Comparison of ENCODE assay signal across 11 cellular contexts in genomic region chr13:43805681-43806128, GRCh38. TPM values are rescaled to one million over a fixed set of nuclear protein-coding genes. Genes with fewer than 3 reads are reported as not detected.
DNase-seq lines count a peak whose midpoint lies in the region; ATAC-seq and TF ChIP-seq lines count a peak whose summit lies in the region.
"Had no signal": no experiment of that assay in that cellular context is flagged by ENCODE, and none has a peak within 500 bp of the region (broad histone marks: within the 10 kb centered on the region; RNA-seq: fewer than 3 reads in every experiment).

No MANE protein-coding gene starts in this region.

- H3K27me3 ChIP-seq in IMR-90 (ENCODE audit: control insufficient read depth, insufficient read depth, low read length) (no peaks in the 10 kb centered on the region), A673 (replicated peaks; ENCODE audit: insufficient read depth, low read depth, low read length, poor library complexity) (no peaks in the 10 kb centered on the region)

- H3K14ac ChIP-seq in IMR-90 (replicated peaks; ENCODE audit: low read depth, low read length): peak overlapping the region; percentile 5

- WGBS in IMR-90 (ENCODE audit: extremely low coverage in 2 of 2, insufficient read length in 1 of 2), 2 experiments: 92% methylated on average over 4 of the region's 6 CpGs; no CpG with 5 or more reads in 1 of the 2 experiments

- H3K56ac ChIP-seq in IMR-90 (ENCODE audit: extremely low read depth, insufficient read depth, low read length): no peak overlapping the region

- no peak overlapping the region for H3K9ac ChIP-seq in IMR-90 (ENCODE audit: low read depth, low read length)

- no peaks in the 10 kb centered on the region for H3K9me3 ChIP-seq in IMR-90 (ENCODE audit: control insufficient read depth, insufficient read depth, low read length)
- H3K9me3 ChIP-seq in A673 (ENCODE audit: low read depth, low read length, poor library complexity, severe bottlenecking): no peaks in the 10 kb centered on the region

- peak overlapping the region; percentile 9; the same call in 1 of the 2 replicates for H4K91ac ChIP-seq in IMR-90 (ENCODE audit: insufficient read depth, low read depth, low read length)

- no peak overlapping the region for H3K4me3 ChIP-seq in IMR-90 (ENCODE audit: insufficient read depth, low read depth, low read length)
- no peak overlapping the region for H3K4me3 ChIP-seq in astrocyte of the spinal cord (ENCODE audit: low read depth, low read length)
- H3K4me3 ChIP-seq in A673 (ENCODE audit: low read depth, low read length, poor library complexity, severe bottlenecking): no peak overlapping the region

- H2BK15ac ChIP-seq in IMR-90 (ENCODE audit: low read depth, low read length): 0 out of 3 replicates have a peak overlapping the region, but pooled peaks have one; percentile 65

- H3K36me3 ChIP-seq in IMR-90 (ENCODE audit: control insufficient read depth, insufficient read depth, low read length) (no peaks in the 10 kb centered on the region), A673 (ENCODE audit: insufficient read depth, low read length, poor library complexity, severe bottlenecking) (no peaks in the 10 kb centered on the region)

- H3K4me1 ChIP-seq in IMR-90 (ENCODE audit: control insufficient read depth, insufficient read depth, low read length): peaks cover 2% of the 10 kb centered on the region; the same call in 1 of the 2 replicates
- H3K4me1 ChIP-seq in A673 (ENCODE audit: insufficient read depth, low read length, poor library complexity, severe bottlenecking): no peaks in the 10 kb centered on the region

- POLR2A ChIA-PET in IMR-90 (lab: Charles Lee; ENCODE audit: unreplicated experiment): no interaction called here
- POLR2A ChIA-PET in A673 (lab: Charles Lee; ENCODE audit: low non-redundant PET): no interaction called here

- H2AK5ac ChIP-seq in IMR-90 (ENCODE audit: low read depth, low read length): peak overlapping the region; percentile 5; the same call in 1 of the 2 replicates

- peak overlapping the region; percentile 22; the same call in 1 of the 2 replicates for H4K5ac ChIP-seq in IMR-90 (ENCODE audit: low read depth, low read length)

- no peaks in the 10 kb centered on the region for H3K79me1 ChIP-seq in IMR-90 (ENCODE audit: low read depth in 1 of 2, low read length in 2 of 2)

- H3K4me2 ChIP-seq in IMR-90 (ENCODE audit: low read depth, low read length): no peak overlapping the region

- dilution Hi-C loops in IMR-90 (cut with HindIII; ENCODE audit: low sequenced_read_pairs, unreplicated experiment): no loop called here

- ATAC-seq in IMR-90 (ENCODE audit: low read depth): no peak
- ATAC-seq in left lobe of liver: no peak

- peak overlapping the region; percentile 44 for H3K4ac ChIP-seq in IMR-90 (ENCODE audit: low read depth, low read length)

- H2BK5ac ChIP-seq in IMR-90 (ENCODE audit: low read depth, low read length, poor library complexity, severe bottlenecking): peak overlapping the region; percentile 24

- H3K18ac ChIP-seq in IMR-90 (ENCODE audit: low read depth, low read length): peak overlapping the region; percentile 63; the same call in 1 of the 2 replicates

- no peak for TF ChIP-seq CTCF in IMR-90 (conservative IDR thresholded peaks at IDR 0.05; ENCODE audit: low read depth, low read length)
- no peak for TF ChIP-seq CTCF in astrocyte of the spinal cord (IDR thresholded peaks at IDR 0.05; ENCODE audit: low read depth, low read length)
- TF ChIP-seq CTCF in A673 (conservative IDR thresholded peaks at IDR 0.05; ENCODE audit: low read depth, low read length): no peak

- intact Hi-C loops in IMR-90 (cut with micrococcal nuclease) (loop anchor here (2.0 to 10.0 kb wide), 4 partner anchors 67 to 1208 kb away; no protein-coding TSS in a partner anchor), A673 (cut with micrococcal nuclease; ENCODE audit: unreplicated experiment) (loop anchor here (2.0 to 10.0 kb wide), 2 partner anchors 611 to 721 kb away; no protein-coding TSS in a partner anchor)

- in situ Hi-C loops in IMR-90 (cut with MboI; ENCODE audit: low sequenced_read_pairs): no loop called here
- in situ Hi-C loops in astrocyte of the spinal cord (cut with HindIII; ENCODE audit: low sequenced_read_pairs): no loop called here

- no peak overlapping the region for H2AK9ac ChIP-seq in IMR-90 (replicated peaks; ENCODE audit: low read depth, low read length, poor library complexity)

- no peak for TF ChIP-seq RAD21 in IMR-90 (IDR thresholded peaks at IDR 0.05; ENCODE audit: low read length)

- peak; percentile 20 for DNase-seq in EH (ENCODE audit: low read depth)
- peak; percentile 25 for DNase-seq in IMR-90
- DNase-seq in astrocyte of the spinal cord (ENCODE audit: low read depth, low spot score): peak; percentile 20
- DNase-seq in iris pigment epithelial cell (ENCODE audit: low read depth): peak; percentile 17
- DNase-seq in NCI-H82 treated with DMSO at 0.1 percent for 48 hours (lab: John Stamatoyannopoulos, UW; ENCODE audit: unreplicated experiment): no peak
- DNase-seq in left lobe of liver (ENCODE audit: low spot score): no peak
- DNase-seq in DMS153 (lab: John Stamatoyannopoulos, UW): no peak
- DNase-seq in A673 (ENCODE audit: low spot score): no peak
- DNase-seq: activated naive CD8-positive, alpha-beta T cell treated with anti-CD3 and anti-CD28 coated beads, Interleukin-2, amount 10 ng/mL, durations not matched to agents 7 days and 5 days; AML-193; NCI-H1105 treated with DMSO at 0.1 percent for 48 hours had no signal

- H3K27ac ChIP-seq in IMR-90 (ENCODE audit: insufficient read depth, low read length) (no peak overlapping the region), A673 (ENCODE audit: low read depth, low read length, poor library complexity, severe bottlenecking) (no peak overlapping the region)

- peak overlapping the region; percentile 90 for H2BK20ac ChIP-seq in IMR-90 (ENCODE audit: low read depth, low read length)

- H4K8ac ChIP-seq in IMR-90 (ENCODE audit: low read depth in 2 of 2, low read length in 2 of 2): peak overlapping the region in 1 of 2 experiments; percentile 40; a peak in 1 of 4 replicates

- BruUV-seq in IMR-90 (replicated peaks; lab: Mats Ljungman, UMichigan): no TSS peak
- no TSS peak for BruUV-seq in A673 (replicated peaks; lab: Mats Ljungman, UMichigan)

- H2BK120ac ChIP-seq in IMR-90 (ENCODE audit: low read depth, low read length): peak overlapping the region; percentile 35

- H2AFZ ChIP-seq in IMR-90 (replicated peaks; ENCODE audit: low read length, poor library complexity): peak overlapping the region; percentile 46

- 0 out of 2 replicates have a peak overlapping the region, but pooled peaks have one; percentile 8 for H3K23ac ChIP-seq in IMR-90 (ENCODE audit: low read depth, low read length)

- peaks cover 5% of the 10 kb centered on the region; the same call in 1 of the 2 replicates for H4K20me1 ChIP-seq in IMR-90 (ENCODE audit: insufficient read depth, low read length)

- CTCF ChIA-PET in IMR-90 (lab: Yijun Ruan, JAX): no interaction called here
- CTCF ChIA-PET in A673 (lab: Charles Lee): no interaction called here

- peak; percentile 60; the same call in 1 of the 2 replicates for TF ChIP-seq POLR2A in IMR-90 (IDR thresholded peaks at IDR 0.05; ENCODE audit: low read depth, low read length)

- peaks cover 6% of the 10 kb centered on the region for H3K9me1 ChIP-seq in IMR-90 (ENCODE audit: insufficient read depth, low read length)

TF ChIP-seq in IMR-90, 13 proteins besides CTCF, POLR2A, EP300 and RAD21:
- TF ChIP-seq CEBPB (IDR thresholded peaks at IDR 0.05; ENCODE audit: low read depth, low read length): no peak
- no peak for TF ChIP-seq MXI1 (IDR thresholded peaks at IDR 0.05; ENCODE audit: borderline replicate concordance, low read depth, low read length)
- TF ChIP-seq RCOR1 (IDR thresholded peaks at IDR 0.05; ENCODE audit: insufficient replicate concordance, low read length): no peak
- TF ChIP-seq, protein P1, sequence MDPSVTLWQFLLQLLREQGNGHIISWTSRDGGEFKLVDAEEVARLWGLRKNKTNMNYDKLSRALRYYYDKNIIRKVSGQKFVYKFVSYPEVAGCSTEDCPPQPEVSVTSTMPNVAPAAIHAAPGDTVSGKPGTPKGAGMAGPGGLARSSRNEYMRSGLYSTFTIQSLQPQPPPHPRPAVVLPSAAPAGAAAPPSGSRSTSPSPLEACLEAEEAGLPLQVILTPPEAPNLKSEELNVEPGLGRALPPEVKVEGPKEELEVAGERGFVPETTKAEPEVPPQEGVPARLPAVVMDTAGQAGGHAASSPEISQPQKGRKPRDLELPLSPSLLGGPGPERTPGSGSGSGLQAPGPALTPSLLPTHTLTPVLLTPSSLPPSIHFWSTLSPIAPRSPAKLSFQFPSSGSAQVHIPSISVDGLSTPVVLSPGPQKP (IDR thresholded peaks at IDR 0.05; ENCODE audit: borderline replicate concordance, low read depth, low read length): no peak
- no peak for TF ChIP-seq USF2 (IDR thresholded peaks at IDR 0.05; ENCODE audit: low read depth, low read length)
- no peak for TF ChIP-seq NFE2L2 (IDR thresholded peaks at IDR 0.05; ENCODE audit: low read depth, low read length)
- TF ChIP-seq BHLHE40 (IDR thresholded peaks at IDR 0.05; ENCODE audit: low read depth, low read length): no peak
- TF ChIP-seq CHD1 (IDR thresholded peaks at IDR 0.05; ENCODE audit: low read depth, low read length): no peak
- TF ChIP-seq FOS (IDR thresholded peaks at IDR 0.05; ENCODE audit: low read depth, low read length): no peak
- TF ChIP-seq MAFK (IDR thresholded peaks at IDR 0.05; ENCODE audit: low read depth, low read length): no peak
- no peak for TF ChIP-seq SMC3 (IDR thresholded peaks at IDR 0.05; ENCODE audit: low read depth, low read length)
- no peak for TF ChIP-seq MAZ (IDR thresholded peaks at IDR 0.05; ENCODE audit: borderline replicate concordance, low read depth, low read length)
- no peak for TF ChIP-seq RFX5 (IDR thresholded peaks at IDR 0.05; ENCODE audit: low read depth, low read length)

RNA-seq across cellular contexts. Expression of gene ENOX1, which starts 18.9 kb away (rescaled TPM):
- total RNA-seq in IMR-90 (2012; rRNA removed) (1.3 and 1.9 TPM in 2 replicates), left lobe of liver (0.18 TPM), A673 (2021) (4.4 and 4.5 TPM in 2 replicates)
- 0.92 and 0.99 TPM in 2 replicates for polyA plus RNA-seq in IMR-90 (2012; rRNA removed)
- 0.56 and 0.59 TPM in 2 replicates for polyA plus RNA-seq in IMR-90 (2012; cell fraction: cytosol; rRNA removed)
- polyA plus RNA-seq in IMR-90 (2012; cell fraction: nucleus; rRNA removed; ENCODE audit: low replicate concordance): 0.30 and 1.2 TPM in 2 replicates
- total RNA-seq: activated naive CD8-positive, alpha-beta T cell treated with anti-CD3 and anti-CD28 coated beads, Interleukin-2, amount 10 ng/mL, durations not matched to agents 7 days and 5 days had no signal

Comparison
In these comparisons a context has a peak if more than half of its experiments do, and no peak if none do; other contexts are left out.
1. DNase-seq: peak in EH (single experiment), IMR-90 (single experiment), astrocyte of the spinal cord (single experiment) and iris pigment epithelial cell (single experiment); none in NCI-H82 treated with DMSO at 0.1 percent for 48 hours (single experiment), left lobe of liver (single experiment), DMS153 (single experiment) and A673 (single experiment).